1 cellular context compared by ENCODE assay signal in the genomic region with DNA sequence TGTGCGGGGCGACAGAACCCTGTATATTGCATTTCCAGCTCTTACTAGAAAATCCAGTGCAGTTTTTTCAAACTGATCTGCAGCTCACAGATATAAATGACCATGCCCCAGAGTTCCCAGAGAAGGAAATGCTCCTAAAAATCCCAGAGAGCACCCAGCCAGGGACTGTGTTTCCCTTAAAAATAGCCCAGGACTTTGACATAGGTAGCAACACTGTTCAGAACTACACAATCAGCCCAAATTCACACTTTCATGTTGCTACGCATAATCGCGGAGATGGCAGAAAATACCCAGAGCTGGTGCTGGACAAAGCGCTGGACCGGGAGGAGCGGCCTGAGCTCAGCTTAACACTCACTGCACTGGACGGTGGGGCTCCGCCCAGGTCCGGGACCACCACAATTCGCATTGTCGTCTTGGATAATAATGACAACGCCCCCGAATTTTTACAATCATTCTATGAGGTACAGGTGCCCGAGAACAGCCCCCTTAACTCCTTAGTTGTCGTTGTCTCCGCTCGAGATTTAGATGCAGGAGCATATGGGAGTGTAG.
TF ChIP-seq lines count a peak whose summit lies in the region.

No MANE protein-coding gene starts in this region.

TF ChIP-seq in A549, 52 proteins besides CTCF, POLR2A, EP300 and RAD21:
- TF ChIP-seq MAFK (IDR thresholded peaks at IDR 0.05; ENCODE audit: partially characterized antibody) (no peak), CBX2 (IDR thresholded peaks at IDR 0.05; ENCODE audit: borderline replicate concordance, low read depth) (no peak), FOSL2 (IDR thresholded peaks at IDR 0.05) (no peak), FOSL2 (CRISPR knock-in tag; IDR thresholded peaks at IDR 0.05) (no peak), ESRRA (IDR thresholded peaks at IDR 0.05; ENCODE audit: borderline replicate concordance, low read length) (no peak), CHD4 (IDR thresholded peaks at IDR 0.05; ENCODE audit: borderline replicate concordance) (no peak), KDM5A (IDR thresholded peaks at IDR 0.05) (no peak), ZSCAN20 (CRISPR knock-in tag; IDR thresholded peaks at IDR 0.05) (no peak), SMC3 (IDR thresholded peaks at IDR 0.05) (no peak), E2F6 (IDR thresholded peaks at IDR 0.05; ENCODE audit: borderline replicate concordance, low read depth) (no peak), HDAC2 (IDR thresholded peaks at IDR 0.05) (no peak), POLR2AphosphoS2 (conservative IDR thresholded peaks at IDR 0.05; ENCODE audit: low read length) (no peak), RFX5 (IDR thresholded peaks at IDR 0.05) (no peak), RCOR1 (IDR thresholded peaks at IDR 0.05; ENCODE audit: low read depth, low read length) (no peak), CEBPB (IDR thresholded peaks at IDR 0.05) (no peak), FOXS1 (CRISPR knock-in tag; IDR thresholded peaks at IDR 0.05) (no peak), TFCP2L1 (CRISPR knock-in tag; IDR thresholded peaks at IDR 0.05) (no peak)
- TF ChIP-seq, protein P1, sequence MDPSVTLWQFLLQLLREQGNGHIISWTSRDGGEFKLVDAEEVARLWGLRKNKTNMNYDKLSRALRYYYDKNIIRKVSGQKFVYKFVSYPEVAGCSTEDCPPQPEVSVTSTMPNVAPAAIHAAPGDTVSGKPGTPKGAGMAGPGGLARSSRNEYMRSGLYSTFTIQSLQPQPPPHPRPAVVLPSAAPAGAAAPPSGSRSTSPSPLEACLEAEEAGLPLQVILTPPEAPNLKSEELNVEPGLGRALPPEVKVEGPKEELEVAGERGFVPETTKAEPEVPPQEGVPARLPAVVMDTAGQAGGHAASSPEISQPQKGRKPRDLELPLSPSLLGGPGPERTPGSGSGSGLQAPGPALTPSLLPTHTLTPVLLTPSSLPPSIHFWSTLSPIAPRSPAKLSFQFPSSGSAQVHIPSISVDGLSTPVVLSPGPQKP (IDR thresholded peaks at IDR 0.05; ENCODE audit: low read depth, low read length) = no peak
